Comparison of ENCODE assay signal across 1 cellular context in genomic region chr9:136945333-136946227, GRCh38.
TF ChIP-seq lines count a peak whose summit lies in the region.

No MANE protein-coding gene starts in this region.

TF ChIP-seq in WTC11, 78 proteins besides CTCF, POLR2A, EP300 and RAD21 (continued from another document):
- TF ChIP-seq ESRRA (CRISPR knock-in tag; IDR thresholded peaks at IDR 0.05; ENCODE audit: borderline replicate concordance) = no peak
- TF ChIP-seq ZNF121 (CRISPR knock-in tag; IDR thresholded peaks at IDR 0.05) = no peak
- no peak for TF ChIP-seq NFATC4 (CRISPR knock-in tag; IDR thresholded peaks at IDR 0.05)
- no peak for TF ChIP-seq PREB (CRISPR knock-in tag; IDR thresholded peaks at IDR 0.05; ENCODE audit: borderline replicate concordance)
- no peak for TF ChIP-seq FOXJ3 (CRISPR knock-in tag; IDR thresholded peaks at IDR 0.05; ENCODE audit: borderline replicate concordance)
- TF ChIP-seq E2F4 (CRISPR knock-in tag; IDR thresholded peaks at IDR 0.05; ENCODE audit: borderline replicate concordance, low read depth) = no peak
- no peak for TF ChIP-seq AR (CRISPR knock-in tag; IDR thresholded peaks at IDR 0.05)
